8 cellular contexts compared by ENCODE assay signal in the genomic region with DNA sequence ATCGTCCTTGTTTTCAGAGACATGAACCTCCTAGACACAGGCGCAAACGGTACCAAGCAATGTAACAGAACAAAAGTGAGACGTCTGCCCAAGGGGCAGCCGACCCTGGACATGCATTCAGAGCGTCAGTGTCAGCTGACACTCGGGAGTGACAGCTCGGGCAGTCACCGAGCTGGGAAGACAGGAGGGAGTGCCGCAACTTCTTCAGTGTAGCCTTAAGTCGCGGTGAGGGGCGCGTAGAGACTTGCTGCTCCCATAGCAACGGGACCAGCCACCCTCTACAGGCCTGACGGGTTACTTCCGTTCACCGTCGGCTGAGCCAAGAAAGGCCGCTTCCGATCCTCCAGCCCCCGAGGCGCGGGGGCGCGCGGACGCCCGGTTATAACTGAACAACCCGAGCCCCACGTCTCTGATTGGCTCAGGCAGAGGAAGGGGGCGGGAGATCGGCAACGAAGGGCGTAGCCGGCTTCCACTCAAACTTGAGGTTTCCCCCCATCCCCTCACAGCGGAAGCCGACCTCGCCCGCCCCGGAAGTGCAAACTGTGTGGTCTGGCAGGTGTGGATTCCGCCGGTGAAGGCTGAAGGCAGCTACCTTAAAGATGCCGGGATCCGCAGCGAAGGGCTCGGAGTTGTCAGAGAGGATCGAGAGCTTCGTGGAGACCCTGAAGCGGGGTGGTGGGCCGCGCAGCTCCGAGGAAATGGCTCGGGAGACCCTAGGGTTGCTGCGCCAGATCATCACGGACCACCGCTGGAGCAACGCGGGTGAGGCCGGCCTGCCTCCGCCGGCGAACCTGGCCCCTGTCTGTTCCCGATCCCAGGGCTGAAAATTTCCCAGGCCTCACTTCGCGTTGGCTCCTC. TPM values are rescaled to one million over a fixed set of nuclear protein-coding genes. Genes with fewer than 3 reads are reported as not detected.
DNase-seq lines count a peak whose midpoint lies in the region; ATAC-seq and TF ChIP-seq lines count a peak whose summit lies in the region.

A gene (plus strand): TSS at position 530 of the 858 bp plus-strand sequence. CDS start 70 bp downstream, at position 600.

- ATAC-seq in HG02870 (IDR thresholded peaks at IDR 0.05; ENCODE audit: unreplicated experiment), result peak; percentile 98
- ATAC-seq in heart right ventricle, result peak; percentile 99 to 100 (median 100)
- ATAC-seq in upper lobe of right lung, result peak; percentile 100

- peak within 1 kb of the TSS; percentile 73 to 95 (median 86) for H3K4me3 ChIP-seq in heart right ventricle
- H3K4me3 ChIP-seq in upper lobe of right lung, result peak within 1 kb of the TSS; percentile 96

- in situ Hi-C loops in GM13976 (cut with MboI; ENCODE audit: low sequenced_read_pairs, unreplicated experiment), result no loop called here

- no peaks in the 10 kb centered on the region for H3K27me3 ChIP-seq in heart right ventricle
- no peaks in the 10 kb centered on the region for H3K27me3 ChIP-seq in upper lobe of right lung

- peak within 1 kb of the TSS; percentile 59 to 94 (median 90) for H3K27ac ChIP-seq in heart right ventricle
- H3K27ac ChIP-seq in upper lobe of right lung, result peak within 1 kb of the TSS; percentile 88

- WGBS in heart right ventricle, 2 donors, result 0% methylated on average over 66 of the region's 66 CpGs

- H3K4me1 ChIP-seq in heart right ventricle, result peaks cover 0 to 31% (median 21%) of the 10 kb centered on the region in 9 donors
- H3K4me1 ChIP-seq in upper lobe of right lung, result peaks cover 17% of the 10 kb centered on the region

- intact Hi-C loops in T-helper 1 cell treated with Interleukin-12 subunit alpha and Interleukin-12 subunit beta and Interleukin-4 antibody, amounts not matched to agents 30 ng/mL and 1 ng/mL, for 36 hours (cut with micrococcal nuclease), result loop anchor here (1.0 to 5.0 kb wide), 20 partner anchors 49 to 918 kb away; a partner anchor contains a TSS
- intact Hi-C loops in heart right ventricle (cut with DNase I), result loop anchor here in 9 of 10 donors (5.0 to 10.0 kb wide), 9 partner anchors 35 to 72 kb away; a partner anchor contains a TSS
- intact Hi-C loops in posterior vena cava (cut with DNase I), result no loop called here
- intact Hi-C loops in upper lobe of right lung (cut with DNase I), result no loop called here

- peaks cover 0 to 39% (median 20%) of the 10 kb centered on the region in 9 donors for H3K36me3 ChIP-seq in heart right ventricle
- H3K36me3 ChIP-seq in upper lobe of right lung, result peaks cover 26% of the 10 kb centered on the region

- peak; percentile 98 for DNase-seq in GM13976 (ENCODE audit: low spot score)
- peak; percentile 76 for DNase-seq in NCI-H146 treated with DMSO at 0.1 percent for 48 hours (lab: John Stamatoyannopoulos, UW; ENCODE audit: unreplicated experiment)
- DNase-seq in amniotic epithelial cell (ENCODE audit: low read depth), result peak; percentile 94
- peak; percentile 97 to 99 for DNase-seq in heart right ventricle
- DNase-seq in posterior vena cava (ENCODE audit: low spot score), result peak; percentile 99
- DNase-seq in upper lobe of right lung, result peak; percentile 99

- no peak for TF ChIP-seq CTCF in GM13976 (IDR thresholded peaks at IDR 0.05; ENCODE audit: borderline replicate concordance, control extremely low read depth, extremely low read depth, insufficient read depth, missing control alignments)
- peak in 4 of 9 donors; percentile 15 to 48 (median 42) for TF ChIP-seq CTCF in heart right ventricle (IDR thresholded peaks at IDR 0.05)
- peak; percentile 23 for TF ChIP-seq CTCF in upper lobe of right lung (IDR thresholded peaks at IDR 0.05)

- H3K9me3 ChIP-seq in heart right ventricle (peaks cover 0 to 7% (median 0%) of the 10 kb centered on the region in 11 donors), upper lobe of right lung (no peaks in the 10 kb centered on the region)

RNA-seq across cellular contexts. Expression of the gene that starts here (rescaled TPM):
- total RNA-seq in T-helper 1 cell treated with Interleukin-12 subunit alpha and Interleukin-12 subunit beta and Interleukin-4 antibody, amounts not matched to agents 30 ng/mL and 1 ng/mL, for 36 hours, result 45.0 and 50.6 TPM in 2 replicates
- total RNA-seq in heart right ventricle (10 to 100 TPM; 25.9 to 44.5 (median 31.5) TPM), posterior vena cava (10 to 100 TPM; 22.3 to 29.5 TPM), upper lobe of right lung (34.8 TPM)
- 10 to 100 TPM; 14.3 to 60.4 TPM for polyA plus RNA-seq in heart right ventricle

Comparison
In these comparisons a context has a peak if more than half of its experiments do, and no peak if none do; other contexts are left out.
1. Peak in every context shown above with its lines: DNase-seq, ATAC-seq, H3K4me3 ChIP-seq and H3K27ac ChIP-seq.
2. intact Hi-C loops: an anchor here in T-helper 1 cell treated with Interleukin-12 subunit alpha and Interleukin-12 subunit beta and Interleukin-4 antibody, amounts not matched to agents 30 ng/mL and 1 ng/mL, for 36 hours (1.0 to 5.0 kb wide) and heart right ventricle (5.0 to 10.0 kb wide); none called in posterior vena cava and upper lobe of right lung.